In the genomic region with DNA sequence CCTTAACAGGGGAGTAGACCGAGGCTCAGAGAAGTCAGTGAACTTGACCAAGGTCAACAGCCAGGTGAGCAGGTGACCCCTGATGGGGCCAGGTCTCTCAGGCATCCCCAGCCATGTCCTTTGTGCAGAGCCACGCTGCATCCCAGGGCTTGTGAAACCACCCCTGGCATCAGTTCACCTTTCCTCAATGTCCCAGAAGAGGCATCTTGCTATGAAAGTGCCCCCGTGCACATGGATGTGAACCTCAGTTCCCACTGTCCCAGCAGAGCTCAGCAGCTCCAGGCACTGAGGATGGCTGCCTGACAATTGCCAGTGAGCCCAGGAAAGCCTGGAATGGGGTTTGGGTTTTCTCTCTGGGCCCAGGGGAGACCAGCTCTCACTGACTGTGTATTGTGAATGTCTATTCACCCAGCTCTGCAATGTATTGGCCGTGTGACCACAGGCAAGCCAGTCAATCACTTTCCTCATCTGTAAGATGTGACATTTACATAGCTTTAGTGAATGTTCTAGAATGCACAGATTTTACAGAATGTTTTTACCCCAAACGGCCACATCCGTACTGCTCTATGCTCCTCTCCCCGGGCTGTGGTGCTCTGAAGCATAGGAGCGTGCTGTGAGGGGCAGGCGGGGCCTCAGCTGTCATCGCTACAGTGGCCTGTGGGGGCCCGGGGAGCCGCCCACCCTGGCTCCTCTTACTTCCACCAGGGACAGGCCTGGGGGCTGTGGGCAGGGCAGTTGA, we compare ENCODE assay signal across 19 cellular contexts. TPM values are rescaled to one million over a fixed set of nuclear protein-coding genes. Genes with fewer than 3 reads are reported as not detected.
DNase-seq lines count a peak whose midpoint lies in the region; ATAC-seq and TF ChIP-seq lines count a peak whose summit lies in the region.
"Had no signal": no experiment of that assay in that cellular context is flagged by ENCODE, and none has a peak within 500 bp of the region (broad histone marks: within the 10 kb centered on the region; RNA-seq: fewer than 3 reads in every experiment).

No MANE protein-coding gene starts in this region.

- H3K79me2 ChIP-seq in DND-41 (ENCODE audit: insufficient read depth, low read length) (no peaks in the 10 kb centered on the region), neural progenitor cell (ENCODE audit: low read depth) (no peaks in the 10 kb centered on the region)

- H3K36me3 ChIP-seq in DND-41 (ENCODE audit: insufficient read depth, low read length) (no peaks in the 10 kb centered on the region), neural progenitor cell (no peaks in the 10 kb centered on the region)
- H3K36me3 ChIP-seq: cardiac muscle cell, neutrophil had no signal

- H3K4me1 Mint-ChIP-seq in brain (peaks cover 57% of the 10 kb centered on the region), neural progenitor cell (peaks cover 53% of the 10 kb centered on the region)

- H3K36me3 Mint-ChIP-seq in brain (no peaks in the 10 kb centered on the region), neural progenitor cell (no peaks in the 10 kb centered on the region)
- H3K36me3 Mint-ChIP-seq: immature natural killer cell had no signal

- H3K27ac ChIP-seq in DND-41 (ENCODE audit: low read length) = no peak overlapping the region
- no peak overlapping the region for H3K27ac ChIP-seq in neural progenitor cell
- H3K27ac ChIP-seq: C4-2B, cardiac muscle cell, neutrophil, SK-N-MC had no signal

- peaks cover 5% of the 10 kb centered on the region for H3K27me3 Mint-ChIP-seq in brain
- H3K27me3 Mint-ChIP-seq in neural progenitor cell (ENCODE audit: insufficient read depth, low read depth) = peaks cover 17% of the 10 kb centered on the region

- peaks cover 4% of the 10 kb centered on the region for H3K27me3 ChIP-seq in DND-41 (ENCODE audit: insufficient read depth, low read length, poor library complexity)
- H3K27me3 ChIP-seq in neural progenitor cell = no peaks in the 10 kb centered on the region
- H3K27me3 ChIP-seq: cardiac muscle cell had no signal

- H2AFZ ChIP-seq in DND-41 (ENCODE audit: low read depth, low read length) (no peak overlapping the region), neural progenitor cell (replicated peaks) (no peak overlapping the region)

- H3F3A ChIP-seq in neural progenitor cell (ENCODE audit: low read depth) = peaks cover 14% of the 10 kb centered on the region

- no peak overlapping the region for H3K9ac ChIP-seq in DND-41 (ENCODE audit: low read depth, low read length)
- no peak overlapping the region for H3K9ac ChIP-seq in neural progenitor cell

- H4K20me1 ChIP-seq in DND-41 (ENCODE audit: insufficient read depth, low read length) (no peaks in the 10 kb centered on the region), neural progenitor cell (ENCODE audit: low read depth) (no peaks in the 10 kb centered on the region)

- peaks cover 27% of the 10 kb centered on the region for H3K4me1 ChIP-seq in DND-41 (ENCODE audit: insufficient read depth, low read length)
- H3K4me1 ChIP-seq in neural progenitor cell = peaks cover 27% of the 10 kb centered on the region

- H3K9me3 ChIP-seq in DND-41 (ENCODE audit: insufficient read depth, low read length, severe bottlenecking) (no peaks in the 10 kb centered on the region), neural progenitor cell (ENCODE audit: low read depth) (no peaks in the 10 kb centered on the region)
- H3K9me3 ChIP-seq: neutrophil had no signal

- peaks cover 0 to 7% (median 2%) of the 10 kb centered on the region in 5 experiments for H3K9me3 Mint-ChIP-seq in brain
- H3K9me3 Mint-ChIP-seq in neural progenitor cell = no peaks in the 10 kb centered on the region
- H3K9me3 Mint-ChIP-seq: activated naive CD4-positive, alpha-beta T cell treated with anti-CD3 and anti-CD28 coated beads, Interleukin-2, amount 50 U/mL, for 72 hours; HFFc6 had no signal

- H3K4me3 ChIP-seq in DND-41 (ENCODE audit: low read depth in 1 of 2, low read length in 2 of 2) (no peak overlapping the region), neural progenitor cell (no peak overlapping the region)
- H3K4me3 ChIP-seq: cardiac muscle cell, SK-N-MC had no signal

- no peak overlapping the region for H3K4me3 Mint-ChIP-seq in brain
- H3K4me3 Mint-ChIP-seq in neural progenitor cell = no peak overlapping the region
- H3K4me3 Mint-ChIP-seq: HFFc6, immature natural killer cell had no signal

- DNase-seq in AG08396 (ENCODE audit: low spot score) = peak; percentile 3
- DNase-seq in DND-41 = peak; percentile 1
- DNase-seq in neural progenitor cell (ENCODE audit: low spot score) = no peak
- no peak for DNase-seq in GM19240 (ENCODE audit: insufficient read length, low spot score)
- DNase-seq: foreskin melanocyte; HFFc6; immature natural killer cell; mesendoderm; stimulated activated CD4-positive, alpha-beta T cell treated with anti-CD3 and anti-CD28 coated beads, Interleukin-4, amount 100 ng/mL, for 4 hours; trophoblast cell had no signal

- no peak for ATAC-seq in DND-41 (ENCODE audit: insufficient read depth, low read depth)
- no peak for ATAC-seq in HG03521 (IDR thresholded peaks at IDR 0.05; ENCODE audit: unreplicated experiment)
- no peak for ATAC-seq in HG03565 (IDR thresholded peaks at IDR 0.05; ENCODE audit: unreplicated experiment)
- ATAC-seq: activated naive CD4-positive, alpha-beta T cell treated with anti-CD3 and anti-CD28 coated beads, Interleukin-2, amount 50 U/mL, for 72 hours had no signal

- H3K27ac Mint-ChIP-seq in brain (peak overlapping the region in 3 of 5 experiments; percentile 2 to 22 (median 9)), neural progenitor cell (peak overlapping the region; percentile 63)
- H3K27ac Mint-ChIP-seq: HFFc6 had no signal

- H3K4me2 ChIP-seq in DND-41 (ENCODE audit: insufficient read depth, low read length) = no peak overlapping the region
- no peak overlapping the region for H3K4me2 ChIP-seq in neural progenitor cell

- TF ChIP-seq CTCF in DND-41 (IDR thresholded peaks at IDR 0.05; ENCODE audit: borderline replicate concordance, extremely low read depth, low read length, poor library complexity, severe bottlenecking) = no peak
- no peak for TF ChIP-seq CTCF in brain (conservative IDR thresholded peaks at IDR 0.05)
- no peak for TF ChIP-seq CTCF in neural progenitor cell (IDR thresholded peaks at IDR 0.05)

RNA-seq across cellular contexts. Expression of a gene that starts 4.9 kb away (rescaled TPM):
- polyA plus RNA-seq in brain (ENCODE audit: insufficient read depth, low read depth, low replicate concordance) = not detected
- total RNA-seq in neural progenitor cell (ENCODE audit: low replicate concordance) = 3.0 and 8.5 TPM in 2 replicates
- total RNA-seq: NCI-H460 had no signal

Comparison
In these comparisons a context has a peak if more than half of its experiments do, and no peak if none do; other contexts are left out.
1. DNase-seq: peak in AG08396 (single experiment) and DND-41 (single experiment); none in neural progenitor cell (single experiment) and GM19240 (single experiment).